Comparison of ENCODE assay signal across 8 cellular contexts in genomic region chr15:43792761-43793493, GRCh38. TPM values are rescaled to one million over a fixed set of nuclear protein-coding genes. Genes with fewer than 3 reads are reported as not detected.
A peak's percentile ranks its signal among the peaks of the same experiment; 100 is the strongest.
DNase-seq lines count a peak whose midpoint lies in the region; ATAC-seq lines count a peak whose summit lies in the region.

No MANE protein-coding gene starts in this region.

- peak overlapping the region; percentile 99 for H3K9ac ChIP-seq in trophoblast cell (ENCODE audit: low read length)

- peaks cover 37% of the 10 kb centered on the region for H3K36me3 ChIP-seq in CD4-positive, CD25-positive, alpha-beta regulatory T cell (ENCODE audit: control insufficient read depth, insufficient read depth, low read length)
- H3K36me3 ChIP-seq in trophoblast cell (ENCODE audit: control insufficient read depth in 1 of 2, insufficient read depth in 2 of 2, low read length in 2 of 2): peaks cover 24 to 31% of the 10 kb centered on the region in 2 experiments

- no peaks in the 10 kb centered on the region for H3K27me3 ChIP-seq in CD4-positive, CD25-positive, alpha-beta regulatory T cell (ENCODE audit: control insufficient read depth, insufficient read depth, low read length)
- H3K27me3 ChIP-seq in trophoblast cell (ENCODE audit: insufficient read depth, low read length): no peaks in the 10 kb centered on the region

- peaks cover 0 to 60% (median 36%) of the 10 kb centered on the region in 4 donors for H3K4me1 Mint-ChIP-seq in CD4-positive, CD25-positive, alpha-beta regulatory T cell
- peaks cover 31 to 39% (median 39%) of the 10 kb centered on the region in 3 donors for H3K4me1 Mint-ChIP-seq in IgD-negative memory B cell
- H3K4me1 Mint-ChIP-seq in activated T-helper 1 cell treated with anti-CD3 and anti-CD28 coated beads, Interleukin-12 subunit alpha, Interleukin-12 subunit beta, Interleukin-2, Interleukin-4 antibody, amounts not matched to agents 30 ng/mL and 10 ng/mL and 1 ng/mL, durations not matched to agents 14 hours and 24 hours and 36 hours (ENCODE audit: low read depth): peaks cover 47% of the 10 kb centered on the region

- no peak for ATAC-seq in CD4-positive, CD25-positive, alpha-beta regulatory T cell (ENCODE audit: low read depth in 2 of 2)
- ATAC-seq in HG03108 (IDR thresholded peaks at IDR 0.05; ENCODE audit: unreplicated experiment): no peak

- H3K27ac ChIP-seq in CD4-positive, CD25-positive, alpha-beta regulatory T cell (ENCODE audit: insufficient read depth, low read length, poor library complexity, severe bottlenecking): peak overlapping the region; percentile 96
- peak overlapping the region; percentile 79 for H3K27ac ChIP-seq in trophoblast cell (ENCODE audit: low read depth, low read length)

- peak overlapping the region; percentile 99 for H3K14ac ChIP-seq in trophoblast cell (ENCODE audit: low read length)

- H3K4me2 ChIP-seq in trophoblast cell (ENCODE audit: low read length): peak overlapping the region; percentile 77

- no CpG with 5 or more reads among the region's 33 CpGs for WGBS in trophoblast cell (ENCODE audit: extremely low coverage, insufficient coverage, insufficient read length)

- H3K18ac ChIP-seq in trophoblast cell (ENCODE audit: low read length): peak overlapping the region; percentile 90

- intact Hi-C loops in activated T-helper 1 cell treated with anti-CD3 and anti-CD28 coated beads, Interleukin-12 subunit alpha, Interleukin-12 subunit beta, Interleukin-2, Interleukin-4 antibody, amounts not matched to agents 30 ng/mL and 10 ng/mL and 1 ng/mL, durations not matched to agents 14 hours and 24 hours and 36 hours (cut with micrococcal nuclease): loop anchor here (1.0 kb wide), 5 partner anchors 7 to 634 kb away; partner anchors contain the start of genes CTDSPL2, ELL3, HYPK and MFAP1

- H4K91ac ChIP-seq in trophoblast cell (ENCODE audit: low read depth, low read length): peak overlapping the region; percentile 98

- no peak overlapping the region for H3K23ac ChIP-seq in trophoblast cell (ENCODE audit: low read length)

- peak overlapping the region; percentile 96 to 100 (median 97) for H3K4me3 Mint-ChIP-seq in CD4-positive, CD25-positive, alpha-beta regulatory T cell
- peak overlapping the region; percentile 97 to 99 (median 98) for H3K4me3 Mint-ChIP-seq in IgD-negative memory B cell
- peak overlapping the region; percentile 97 for H3K4me3 Mint-ChIP-seq in activated T-helper 1 cell treated with anti-CD3 and anti-CD28 coated beads, Interleukin-12 subunit alpha, Interleukin-12 subunit beta, Interleukin-2, Interleukin-4 antibody, amounts not matched to agents 30 ng/mL and 10 ng/mL and 1 ng/mL, durations not matched to agents 14 hours and 24 hours and 36 hours

- peak overlapping the region; percentile 97 for H3K4ac ChIP-seq in trophoblast cell (ENCODE audit: low read depth, low read length)

- H4K8ac ChIP-seq in trophoblast cell (ENCODE audit: low read depth, low read length): peak overlapping the region; percentile 96

- peak overlapping the region; percentile 80 for H2AFZ ChIP-seq in trophoblast cell (ENCODE audit: insufficient read depth, low read length, poor library complexity)

- H3K4me1 ChIP-seq in CD4-positive, CD25-positive, alpha-beta regulatory T cell (ENCODE audit: control insufficient read depth, insufficient read depth, low read length, poor library complexity, severe bottlenecking): peaks cover 37% of the 10 kb centered on the region
- peaks cover 7 to 21% of the 10 kb centered on the region in 2 experiments for H3K4me1 ChIP-seq in trophoblast cell (ENCODE audit: control insufficient read depth in 1 of 2, insufficient read depth in 2 of 2, low read length in 2 of 2)

- peak overlapping the region; percentile 98 for H2AK5ac ChIP-seq in trophoblast cell (ENCODE audit: low read length)

- peaks cover 25% of the 10 kb centered on the region for H3K36me3 Mint-ChIP-seq in CD4-positive, CD25-positive, alpha-beta regulatory T cell
- H3K36me3 Mint-ChIP-seq in IgD-negative memory B cell: peaks cover 5% of the 10 kb centered on the region
- H3K36me3 Mint-ChIP-seq in activated T-helper 1 cell treated with anti-CD3 and anti-CD28 coated beads, Interleukin-12 subunit alpha, Interleukin-12 subunit beta, Interleukin-2, Interleukin-4 antibody, amounts not matched to agents 30 ng/mL and 10 ng/mL and 1 ng/mL, durations not matched to agents 14 hours and 24 hours and 36 hours (ENCODE audit: low read depth): peaks cover 41% of the 10 kb centered on the region

- peak overlapping the region; percentile 86 for H3K4me3 ChIP-seq in CD4-positive, CD25-positive, alpha-beta regulatory T cell (ENCODE audit: low read depth, low read length)
- H3K4me3 ChIP-seq in trophoblast cell (ENCODE audit: low read depth, low read length): peak overlapping the region; percentile 98

- no peaks in the 10 kb centered on the region for H3K9me3 ChIP-seq in CD4-positive, CD25-positive, alpha-beta regulatory T cell (ENCODE audit: control insufficient read depth in 2 of 2, low read length in 2 of 2)
- no peaks in the 10 kb centered on the region for H3K9me3 ChIP-seq in trophoblast cell (ENCODE audit: insufficient read depth, low read depth, low read length)

- H2BK120ac ChIP-seq in trophoblast cell (ENCODE audit: insufficient read depth, low read length, poor library complexity): peak overlapping the region; percentile 86

- peak in 2 of 3 donors; percentile 29 to 69 for DNase-seq in CD4-positive, CD25-positive, alpha-beta regulatory T cell
- peak; percentile 23 for DNase-seq in activated T-helper 1 cell treated with anti-CD3 and anti-CD28 coated beads, Interleukin-12 subunit alpha, Interleukin-12 subunit beta, Interleukin-2, Interleukin-4 antibody, amounts not matched to agents 30 ng/mL and 10 ng/mL and 1 ng/mL, durations not matched to agents 14 hours and 24 hours and 36 hours (ENCODE audit: low spot score)
- peak; percentile 34 for DNase-seq in germinal center (ENCODE audit: low spot score)
- DNase-seq in trophoblast cell: peak in 1 of 2 donors; percentile 43
- DNase-seq in NK-92 (lab: John Stamatoyannopoulos, UW; ENCODE audit: unreplicated experiment): no peak
- DNase-seq in NCI-H1105 (lab: John Stamatoyannopoulos, UW): no peak

- H3K79me2 ChIP-seq in trophoblast cell (ENCODE audit: control insufficient read depth, insufficient read depth, low read length, poor library complexity): peaks cover 12% of the 10 kb centered on the region

- peak overlapping the region; percentile 89 for H2BK5ac ChIP-seq in trophoblast cell (ENCODE audit: low read depth, low read length, poor library complexity)

- peak overlapping the region; percentile 91 for H4K12ac ChIP-seq in trophoblast cell (ENCODE audit: low read depth, low read length)

- H3K79me1 ChIP-seq in trophoblast cell (ENCODE audit: low read length): peaks cover 10% of the 10 kb centered on the region

- peak overlapping the region; percentile 76 to 99 (median 98) for H3K27ac Mint-ChIP-seq in CD4-positive, CD25-positive, alpha-beta regulatory T cell
- H3K27ac Mint-ChIP-seq in IgD-negative memory B cell: peak overlapping the region; percentile 89 to 98 (median 93)
- H3K27ac Mint-ChIP-seq in activated T-helper 1 cell treated with anti-CD3 and anti-CD28 coated beads, Interleukin-12 subunit alpha, Interleukin-12 subunit beta, Interleukin-2, Interleukin-4 antibody, amounts not matched to agents 30 ng/mL and 10 ng/mL and 1 ng/mL, durations not matched to agents 14 hours and 24 hours and 36 hours: peak overlapping the region; percentile 94

- peak overlapping the region; percentile 59 for H2BK12ac ChIP-seq in trophoblast cell (ENCODE audit: low read length)

- peaks cover 0 to 1% (median 0%) of the 10 kb centered on the region in 7 donors for H3K9me3 Mint-ChIP-seq in CD4-positive, CD25-positive, alpha-beta regulatory T cell
- no peaks in the 10 kb centered on the region for H3K9me3 Mint-ChIP-seq in IgD-negative memory B cell
- H3K9me3 Mint-ChIP-seq in activated T-helper 1 cell treated with anti-CD3 and anti-CD28 coated beads, Interleukin-12 subunit alpha, Interleukin-12 subunit beta, Interleukin-2, Interleukin-4 antibody, amounts not matched to agents 30 ng/mL and 10 ng/mL and 1 ng/mL, durations not matched to agents 14 hours and 24 hours and 36 hours: no peaks in the 10 kb centered on the region

- H3K27me3 Mint-ChIP-seq in CD4-positive, CD25-positive, alpha-beta regulatory T cell: no peaks in the 10 kb centered on the region
- peaks cover 2% of the 10 kb centered on the region for H3K27me3 Mint-ChIP-seq in IgD-negative memory B cell
- no peaks in the 10 kb centered on the region for H3K27me3 Mint-ChIP-seq in activated T-helper 1 cell treated with anti-CD3 and anti-CD28 coated beads, Interleukin-12 subunit alpha, Interleukin-12 subunit beta, Interleukin-2, Interleukin-4 antibody, amounts not matched to agents 30 ng/mL and 10 ng/mL and 1 ng/mL, durations not matched to agents 14 hours and 24 hours and 36 hours (ENCODE audit: insufficient read depth)

RNA-seq across cellular contexts. Expression of gene SERF2, which starts 0.8 kb away (rescaled TPM):
- total RNA-seq in CD4-positive, CD25-positive, alpha-beta regulatory T cell: 400 TPM
- polyA plus RNA-seq in CD4-positive, CD25-positive, alpha-beta regulatory T cell: 1,000 to 10,000 TPM; 1,866 to 2,414 (median 2,080) TPM
- polyA plus RNA-seq in IgD-negative memory B cell: 1,765 TPM
- total RNA-seq in activated T-helper 1 cell treated with anti-CD3 and anti-CD28 coated beads, Interleukin-12 subunit alpha, Interleukin-12 subunit beta, Interleukin-2, Interleukin-4 antibody, amounts not matched to agents 30 ng/mL and 10 ng/mL and 1 ng/mL, durations not matched to agents 14 hours and 24 hours and 36 hours: 531 and 540 TPM in 2 replicates
- polyA plus RNA-seq in trophoblast cell (2013): 1,802 and 1,827 TPM in 2 replicates

RNA-seq across cellular contexts. Expression of gene SERINC4, which starts 7.1 kb away (rescaled TPM):
- total RNA-seq in CD4-positive, CD25-positive, alpha-beta regulatory T cell: not detected
- polyA plus RNA-seq in CD4-positive, CD25-positive, alpha-beta regulatory T cell: 1 to 10 TPM; 1.2 to 2.8 (median 2.3) TPM
- polyA plus RNA-seq in IgD-negative memory B cell: 1.1 TPM
- total RNA-seq in activated T-helper 1 cell treated with anti-CD3 and anti-CD28 coated beads, Interleukin-12 subunit alpha, Interleukin-12 subunit beta, Interleukin-2, Interleukin-4 antibody, amounts not matched to agents 30 ng/mL and 10 ng/mL and 1 ng/mL, durations not matched to agents 14 hours and 24 hours and 36 hours: 0.39 and 0.41 TPM in 2 replicates
- polyA plus RNA-seq in trophoblast cell (2013): 0.05 and 0.06 TPM in 2 replicates

RNA-seq across cellular contexts. Expression of gene HYPK, which starts 7.5 kb away (rescaled TPM):
- total RNA-seq in CD4-positive, CD25-positive, alpha-beta regulatory T cell: 19.7 TPM
- 10 to 100 TPM in 3 of 4 donors, 1 to 10 TPM in 1; 6.4 to 15.2 (median 11.8) TPM for polyA plus RNA-seq in CD4-positive, CD25-positive, alpha-beta regulatory T cell
- polyA plus RNA-seq in IgD-negative memory B cell: 7.8 TPM
- total RNA-seq in activated T-helper 1 cell treated with anti-CD3 and anti-CD28 coated beads, Interleukin-12 subunit alpha, Interleukin-12 subunit beta, Interleukin-2, Interleukin-4 antibody, amounts not matched to agents 30 ng/mL and 10 ng/mL and 1 ng/mL, durations not matched to agents 14 hours and 24 hours and 36 hours: 22.0 TPM in 2 replicates
- 134 TPM in 2 replicates for polyA plus RNA-seq in trophoblast cell (2013)

RNA-seq across cellular contexts. Expression of gene ELL3, which starts 16.2 kb away (rescaled TPM):
- total RNA-seq in CD4-positive, CD25-positive, alpha-beta regulatory T cell: 0.99 TPM
- polyA plus RNA-seq in CD4-positive, CD25-positive, alpha-beta regulatory T cell: 1 to 10 TPM in 2 of 4 donors, under 1 TPM in 1, not detected in 1; 0.23 to 2.2 (median 1.8) TPM
- polyA plus RNA-seq in IgD-negative memory B cell: 9.3 TPM
- total RNA-seq in activated T-helper 1 cell treated with anti-CD3 and anti-CD28 coated beads, Interleukin-12 subunit alpha, Interleukin-12 subunit beta, Interleukin-2, Interleukin-4 antibody, amounts not matched to agents 30 ng/mL and 10 ng/mL and 1 ng/mL, durations not matched to agents 14 hours and 24 hours and 36 hours: 0.41 and 0.73 TPM in 2 replicates
- polyA plus RNA-seq in trophoblast cell (2013): 1.5 and 1.7 TPM in 2 replicates

RNA-seq across cellular contexts. Expression of gene MFAP1, which starts 31.6 kb away (rescaled TPM):
- 17.1 TPM for total RNA-seq in CD4-positive, CD25-positive, alpha-beta regulatory T cell
- 10 to 100 TPM; 12.7 to 24.8 (median 16.5) TPM for polyA plus RNA-seq in CD4-positive, CD25-positive, alpha-beta regulatory T cell
- 10.9 TPM for polyA plus RNA-seq in IgD-negative memory B cell
- total RNA-seq in activated T-helper 1 cell treated with anti-CD3 and anti-CD28 coated beads, Interleukin-12 subunit alpha, Interleukin-12 subunit beta, Interleukin-2, Interleukin-4 antibody, amounts not matched to agents 30 ng/mL and 10 ng/mL and 1 ng/mL, durations not matched to agents 14 hours and 24 hours and 36 hours: 46.4 and 46.6 TPM in 2 replicates
- polyA plus RNA-seq in trophoblast cell (2013): 37.8 and 39.4 TPM in 2 replicates

Comparison
In these comparisons a context has a peak if more than half of its experiments do, and no peak if none do; other contexts are left out.
1. DNase-seq: peak in CD4-positive, CD25-positive, alpha-beta regulatory T cell (2 of 3), activated T-helper 1 cell treated with anti-CD3 and anti-CD28 coated beads, Interleukin-12 subunit alpha, Interleukin-12 subunit beta, Interleukin-2, Interleukin-4 antibody, amounts not matched to agents 30 ng/mL and 10 ng/mL and 1 ng/mL, durations not matched to agents 14 hours and 24 hours and 36 hours (single experiment) and germinal center (single experiment); none in NK-92 (single experiment) and NCI-H1105 (single experiment).
2. Peak in every context shown above with its lines, with median percentiles within 50 percentile points of each other: H3K27ac Mint-ChIP-seq and H3K4me3 Mint-ChIP-seq.